In the genomic region with DNA sequence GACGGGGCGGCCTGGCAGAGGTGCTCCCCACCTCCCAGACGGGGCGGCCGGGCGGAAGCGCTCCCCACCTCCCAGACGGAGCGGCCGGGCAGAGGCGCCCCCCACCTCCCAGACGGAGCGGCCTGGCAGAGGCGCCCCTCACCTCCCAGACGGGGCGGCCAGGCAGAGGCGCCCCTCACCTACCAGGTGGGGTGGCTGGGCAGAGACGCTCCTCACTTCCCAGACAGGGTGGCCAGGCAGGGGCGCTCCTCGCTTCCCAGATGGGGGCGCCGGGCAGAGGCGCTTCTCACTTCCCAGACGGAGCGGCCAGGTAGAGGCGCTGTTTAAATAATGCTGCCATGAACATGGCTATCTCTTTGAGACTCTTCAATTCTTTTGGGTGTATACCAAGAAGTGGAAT, we compare ENCODE assay signal across 26 cellular contexts. TPM values are rescaled to one million over a fixed set of nuclear protein-coding genes. Genes with fewer than 3 reads are reported as not detected.
DNase-seq lines count a peak whose midpoint lies in the region; ATAC-seq, FAIRE-seq and TF ChIP-seq lines count a peak whose summit lies in the region.
"Had no signal": no experiment of that assay in that cellular context is flagged by ENCODE, and none has a peak within 500 bp of the region (broad histone marks: within the 10 kb centered on the region; RNA-seq: fewer than 3 reads in every experiment).

No MANE protein-coding gene starts in this region.

- no peak overlapping the region for H3K56ac ChIP-seq in H9 (ENCODE audit: insufficient read length, low read depth, low read length)

- H4K8ac ChIP-seq in H9 (replicated peaks; ENCODE audit: insufficient read length, low read depth, low read length): no peak overlapping the region

- CTCF ChIA-PET in WTC11 (lab: Charles Lee) (no interaction called here), Caco-2 (lab: Charles Lee) (no interaction called here)

- H3K27ac Mint-ChIP-seq in GM23338 (no peak overlapping the region), H9 (no peak overlapping the region), WTC11 (no peak overlapping the region), Caco-2 (ENCODE audit: unreplicated experiment) (no peak overlapping the region)
- H3K27ac Mint-ChIP-seq: CD14-positive monocyte had no signal

- no peak overlapping the region for H2BK20ac ChIP-seq in H9 (ENCODE audit: low read depth, low read length, poor library complexity, severe bottlenecking)

- POLR2A ChIA-PET in WTC11 (lab: Charles Lee): no interaction called here
- POLR2A ChIA-PET in Caco-2 (lab: Charles Lee): no interaction called here

- H3K9ac ChIP-seq in H9 (ENCODE audit: extremely low read depth, insufficient read length, low read length): no peak overlapping the region
- no peak overlapping the region for H3K9ac ChIP-seq in kidney (ENCODE audit: low read length in 2 of 2)
- H3K9ac ChIP-seq: BLaER1 had no signal

- no peaks in the 10 kb centered on the region for H3K79me1 ChIP-seq in H9 (ENCODE audit: insufficient read depth, low read depth, low read length, poor library complexity, severe bottlenecking)

- H3K27me3 ChIP-seq in GM23338 (ENCODE audit: insufficient read depth) (no peaks in the 10 kb centered on the region), H9 (ENCODE audit: insufficient read depth, low read length) (no peaks in the 10 kb centered on the region), H7 (ENCODE audit: control insufficient read depth, insufficient read depth, low read length) (no peaks in the 10 kb centered on the region), Caco-2 (replicated peaks; ENCODE audit: control insufficient read depth, insufficient read depth, low read length) (no peaks in the 10 kb centered on the region)
- H3K27me3 ChIP-seq: BE2C, BLaER1 had no signal

- H3K9me3 Mint-ChIP-seq in GM23338 (peaks cover 13% of the 10 kb centered on the region; the same call in 2 of the 3 replicates), H9 (peaks cover 8 to 20% of the 10 kb centered on the region in 2 experiments; a peak in 4 of 5 replicates), WTC11 (peaks cover 47% of the 10 kb centered on the region), Caco-2 (ENCODE audit: unreplicated experiment) (peaks cover 18% of the 10 kb centered on the region)

- H2BK5ac ChIP-seq in H9 (ENCODE audit: insufficient read length, low read length): no peak overlapping the region

- H2BK15ac ChIP-seq in H9 (ENCODE audit: low read depth, low read length): no peak overlapping the region

- intact Hi-C loops in kidney (cut with DNase I): no loop called here
- intact Hi-C loops in Caco-2 (cut with micrococcal nuclease; ENCODE audit: unreplicated experiment): no loop called here

- H3K9me2 ChIP-seq in GM23338 (ENCODE audit: insufficient read depth): no peaks in the 10 kb centered on the region

- H3F3A ChIP-seq in GM23338 (replicated peaks; ENCODE audit: low read depth): no peaks in the 10 kb centered on the region

- DNase-seq in GM23338 (ENCODE audit: low spot score) (peak; percentile 4), H9 (no peak), WTC11 (ENCODE audit: low spot score) (peak; percentile 16), kidney (peak; percentile 59), H7 (no peak), Caco-2 (no peak), SK-N-DZ (ENCODE audit: low spot score) (no peak)
- DNase-seq: 8988T; ACHN; BE2C; C1 segment of cervical spinal cord; Calu3; CD4-positive, alpha-beta memory T cell; CD4-positive, CD25-positive, alpha-beta regulatory T cell; CD8-positive, alpha-beta memory T cell; COR-L47; DMS79 treated with DMSO at 0.1 percent for 48 hours; GF-D8 had no signal

- H3K4me1 Mint-ChIP-seq in GM23338: no peaks in the 10 kb centered on the region
- H3K4me1 Mint-ChIP-seq in H9: no peaks in the 10 kb centered on the region
- H3K4me1 Mint-ChIP-seq in WTC11: no peaks in the 10 kb centered on the region
- no peaks in the 10 kb centered on the region for H3K4me1 Mint-ChIP-seq in Caco-2 (ENCODE audit: low read depth, unreplicated experiment)
- H3K4me1 Mint-ChIP-seq: CD14-positive monocyte had no signal

- no peak for FAIRE-seq in kidney (lab: Jason Lieb, UNC)
- FAIRE-seq: A204.1, G401.6, GM12891, GM19239 had no signal

- H4K20me1 ChIP-seq in GM23338 (replicated peaks; ENCODE audit: insufficient read depth): no peaks in the 10 kb centered on the region
- H4K20me1 ChIP-seq in H9 (ENCODE audit: control insufficient read depth, insufficient read depth, insufficient read length): no peaks in the 10 kb centered on the region
- H4K20me1 ChIP-seq: BLaER1 had no signal

- H3K27ac ChIP-seq in GM23338 (ENCODE audit: low read depth) (no peak overlapping the region), H9 (ENCODE audit: insufficient read length, low read depth, low read length) (no peak overlapping the region), kidney (ENCODE audit: low read depth in 2 of 2, low read length in 2 of 2) (no peak overlapping the region)
- H3K27ac ChIP-seq: BLaER1 had no signal

- H2BK120ac ChIP-seq in H9 (ENCODE audit: low read depth, low read length, poor library complexity, severe bottlenecking): no peak overlapping the region

- no peak overlapping the region for H3K14ac ChIP-seq in H9 (ENCODE audit: insufficient read depth, low read length)

- peaks cover 9% of the 10 kb centered on the region for H3K36me3 Mint-ChIP-seq in GM23338 (ENCODE audit: low read depth)
- H3K36me3 Mint-ChIP-seq in H9 (ENCODE audit: insufficient read depth in 1 of 3, low read depth in 3 of 3): peaks cover 3 to 24% (median 10%) of the 10 kb centered on the region in 3 experiments; a peak in 6 of 7 replicates
- H3K36me3 Mint-ChIP-seq in WTC11: peaks cover 16% of the 10 kb centered on the region
- peaks cover 4% of the 10 kb centered on the region for H3K36me3 Mint-ChIP-seq in Caco-2 (ENCODE audit: insufficient read depth, unreplicated experiment)

- H3K18ac ChIP-seq in H9 (ENCODE audit: insufficient read length, low read depth, low read length): no peak overlapping the region

- H4K5ac ChIP-seq in H9 (ENCODE audit: insufficient read length, low read depth, low read length): no peak overlapping the region

- no peak overlapping the region for H3K4me3 Mint-ChIP-seq in GM23338
- H3K4me3 Mint-ChIP-seq in H9: no peak overlapping the region
- H3K4me3 Mint-ChIP-seq in WTC11: no peak overlapping the region
- H3K4me3 Mint-ChIP-seq in Caco-2 (ENCODE audit: unreplicated experiment): no peak overlapping the region
- H3K4me3 Mint-ChIP-seq: CD14-positive monocyte; CD8-positive, alpha-beta memory T cell had no signal

- H2BK12ac ChIP-seq in H9 (ENCODE audit: insufficient read length, low read depth, low read length): no peak overlapping the region

- no peak overlapping the region for H3K4ac ChIP-seq in H9 (ENCODE audit: low read depth, low read length)

- no peak overlapping the region for H3T11ph ChIP-seq in H9 (ENCODE audit: low read length)

- H3K4me1 ChIP-seq in GM23338 (ENCODE audit: insufficient read depth) (no peaks in the 10 kb centered on the region), H9 (ENCODE audit: insufficient read depth, low read length) (no peaks in the 10 kb centered on the region), kidney (ENCODE audit: control insufficient read depth in 1 of 2, insufficient read depth in 1 of 2, low read depth in 1 of 2, low read length in 2 of 2) (no peaks in the 10 kb centered on the region), Caco-2 (no peaks in the 10 kb centered on the region)
- H3K4me1 ChIP-seq: BE2C, BLaER1 had no signal

- no CpG with 5 or more reads among the region's 26 CpGs for WGBS in H9 (ENCODE audit: extremely low coverage, insufficient read length, low lambda C conversion rate)

- H3K79me2 ChIP-seq in GM23338 (replicated peaks; ENCODE audit: insufficient read depth): no peaks in the 10 kb centered on the region
- no peaks in the 10 kb centered on the region for H3K79me2 ChIP-seq in H9 (ENCODE audit: insufficient read depth, low read length)

- H2AK5ac ChIP-seq in H9 (ENCODE audit: insufficient read length, low read length): no peak overlapping the region

- TF ChIP-seq CTCF in GM23338 (conservative IDR thresholded peaks at IDR 0.05; ENCODE audit: low read depth in 2 of 2) (peak in 1 of 2 experiments; percentile 46; a peak in 2 of 4 replicates), H9 (conservative IDR thresholded peaks at IDR 0.05) (peak; percentile 15; the same call in 1 of the 3 replicates), WTC11 (IDR thresholded peaks at IDR 0.05) (no peak), kidney (IDR thresholded peaks at IDR 0.05; ENCODE audit: borderline replicate concordance, extremely low read depth, insufficient read depth) (no peak), Caco-2 (IDR thresholded peaks at IDR 0.05; ENCODE audit: insufficient read depth in 1 of 2, low read depth in 1 of 2, low read length in 1 of 2, severe bottlenecking in 1 of 2, unreplicated experiment in 1 of 2) (no peak)

- H4K91ac ChIP-seq in H9 (ENCODE audit: insufficient read length, low read depth, low read length): no peak overlapping the region

- ATAC-seq in GM23338: no peak
- peak; percentile 52; the same call in 1 of the 2 replicates for ATAC-seq in WTC11

- H3K36me3 ChIP-seq in GM23338 (ENCODE audit: insufficient read depth) (no peaks in the 10 kb centered on the region), kidney (ENCODE audit: control insufficient read depth in 1 of 2, insufficient read depth in 2 of 2, low read length in 2 of 2) (no peaks in the 10 kb centered on the region), H7 (replicated peaks; ENCODE audit: control insufficient read depth, insufficient read depth, low read length) (no peaks in the 10 kb centered on the region; the same call in 1 of the 2 replicates), Caco-2 (ENCODE audit: control insufficient read depth, insufficient read depth, low read length) (no peaks in the 10 kb centered on the region)
- H3K36me3 ChIP-seq: BE2C, BLaER1 had no signal

- no peak overlapping the region for H3K23ac ChIP-seq in H9 (ENCODE audit: insufficient read length, low read depth, low read length)

- no peak overlapping the region for H3K4me2 ChIP-seq in GM23338
- no peak overlapping the region for H3K4me2 ChIP-seq in H9 (ENCODE audit: insufficient read depth, insufficient read length, low read length)
- H3K4me2 ChIP-seq: BLaER1 had no signal

- H2AFZ ChIP-seq in GM23338 (no peak overlapping the region), H9 (ENCODE audit: low read length) (no peak overlapping the region)

- no TSS peak for BruUV-seq in Caco-2 (replicated peaks; lab: Mats Ljungman, UMichigan)

- H3K4me3 ChIP-seq in GM23338 (no peak overlapping the region), kidney (ENCODE audit: low read length in 2 of 2) (no peak overlapping the region), H7 (ENCODE audit: insufficient read depth, low read depth, low read length) (no peak overlapping the region), Caco-2 (ENCODE audit: low read depth, low read length) (no peak overlapping the region)
- H3K4me3 ChIP-seq: BLaER1 had no signal

- H3K23me2 ChIP-seq in H9 (ENCODE audit: insufficient read length, low read depth, low read length, poor library complexity, severe bottlenecking): no peaks in the 10 kb centered on the region

- H3K9me3 ChIP-seq in H9 (ENCODE audit: control insufficient read depth, low read depth, low read length) (no peaks in the 10 kb centered on the region), kidney (ENCODE audit: control insufficient read depth in 1 of 2, low read length in 2 of 2) (peaks cover 4 to 5% of the 10 kb centered on the region in 2 donors), Caco-2 (no peaks in the 10 kb centered on the region)

- H3K27me3 Mint-ChIP-seq in GM23338 (ENCODE audit: insufficient read depth, low read depth, poor library complexity): no peaks in the 10 kb centered on the region
- no peaks in the 10 kb centered on the region for H3K27me3 Mint-ChIP-seq in H9 (ENCODE audit: low read depth)
- no peaks in the 10 kb centered on the region; the same call in 1 of the 2 replicates for H3K27me3 Mint-ChIP-seq in WTC11 (ENCODE audit: low read depth)
- no peaks in the 10 kb centered on the region for H3K27me3 Mint-ChIP-seq in Caco-2 (ENCODE audit: insufficient read depth, unreplicated experiment)
- H3K27me3 Mint-ChIP-seq: CD4-positive, alpha-beta memory T cell; CD4-positive, CD25-positive, alpha-beta regulatory T cell; CD8-positive, alpha-beta memory T cell had no signal

RNA-seq across cellular contexts. Expression of a gene that starts 43.7 kb away (rescaled TPM):
- total RNA-seq in GM23338 (2014; rRNA removed; shearing (Covaris generic)): not detected in 2 replicates
- polyA plus RNA-seq in GM23338 (2016; fragmentation: Nextera tagmentation; extraction: Ambion mirVana) (not detected in 2 replicates), kidney (ENCODE audit: insufficient read depth, low read depth, low replicate concordance) (102 TPM)
- total RNA-seq in H9 (2021) (not detected in 2 replicates), WTC11 (2021) (not detected in 3 replicates), kidney (1.9 TPM), Caco-2 (2022) (3.5 and 4.7 TPM in 2 replicates)
- not detected in 2 replicates for total RNA-seq in H7 (2014; rRNA removed; shearing (Covaris generic))
- not detected in 2 replicates for polyA plus RNA-seq in SK-N-DZ (2014; cell fraction: cytosol; rRNA removed)
- not detected in 2 replicates for polyA plus RNA-seq in SK-N-DZ (2014; cell fraction: nucleus; rRNA removed)
- total RNA-seq: Calu3; CD4-positive, alpha-beta memory T cell; CD4-positive, CD25-positive, alpha-beta regulatory T cell; CD8-positive, alpha-beta memory T cell had no signal
- polyA plus RNA-seq: AG04450; CD14-positive monocyte; CD4-positive, alpha-beta memory T cell; CD8-positive, alpha-beta memory T cell had no signal

RNA-seq across cellular contexts. Expression of a gene that starts 54.7 kb away (rescaled TPM):
- total RNA-seq in GM23338 (2014; rRNA removed; shearing (Covaris generic)): 0.10 TPM in 1 of 2 replicates, not detected in the other
- 0.43 and 0.52 TPM in 2 replicates for polyA plus RNA-seq in GM23338 (2016; fragmentation: Nextera tagmentation; extraction: Ambion mirVana)
- not detected in 2 replicates for total RNA-seq in H9 (2021)
- total RNA-seq in WTC11 (2021): 0.71 to 1.4 TPM (median 1.2 TPM) in 3 replicates
- 60.2 TPM for total RNA-seq in kidney
- polyA plus RNA-seq in kidney (ENCODE audit: insufficient read depth, low read depth, low replicate concordance): 1.4 TPM
- not detected in 2 replicates for total RNA-seq in H7 (2014; rRNA removed; shearing (Covaris generic))
- total RNA-seq in Caco-2 (2022): 0.25 and 0.65 TPM in 2 replicates
- polyA plus RNA-seq in SK-N-DZ (2014; cell fraction: cytosol; rRNA removed): not detected in 2 replicates
- 0.44 TPM in 1 of 2 replicates, not detected in the other for polyA plus RNA-seq in SK-N-DZ (2014; cell fraction: nucleus; rRNA removed)
- total RNA-seq: A673, Calu3 had no signal

Comparison
In these comparisons a context has a peak if more than half of its experiments do, and no peak if none do; other contexts are left out.
1. DNase-seq: peak in GM23338 (single experiment), WTC11 (single experiment) and kidney (single experiment); none in H9 (single experiment), H7 (single experiment), Caco-2 (0 of 2) and SK-N-DZ (single experiment).
2. RNA of a gene that starts 54.7 kb away (total RNA-seq): 60.2 TPM in kidney (single experiment); 0.71 to 1.4 TPM in WTC11, 0.25 to 0.65 TPM in Caco-2, 0.10 TPM in GM23338, not detected in H9 and not detected in H7; every median in the first group is over 10 times any median in the second.